1 cellular context compared by ENCODE assay signal in the genomic region with DNA sequence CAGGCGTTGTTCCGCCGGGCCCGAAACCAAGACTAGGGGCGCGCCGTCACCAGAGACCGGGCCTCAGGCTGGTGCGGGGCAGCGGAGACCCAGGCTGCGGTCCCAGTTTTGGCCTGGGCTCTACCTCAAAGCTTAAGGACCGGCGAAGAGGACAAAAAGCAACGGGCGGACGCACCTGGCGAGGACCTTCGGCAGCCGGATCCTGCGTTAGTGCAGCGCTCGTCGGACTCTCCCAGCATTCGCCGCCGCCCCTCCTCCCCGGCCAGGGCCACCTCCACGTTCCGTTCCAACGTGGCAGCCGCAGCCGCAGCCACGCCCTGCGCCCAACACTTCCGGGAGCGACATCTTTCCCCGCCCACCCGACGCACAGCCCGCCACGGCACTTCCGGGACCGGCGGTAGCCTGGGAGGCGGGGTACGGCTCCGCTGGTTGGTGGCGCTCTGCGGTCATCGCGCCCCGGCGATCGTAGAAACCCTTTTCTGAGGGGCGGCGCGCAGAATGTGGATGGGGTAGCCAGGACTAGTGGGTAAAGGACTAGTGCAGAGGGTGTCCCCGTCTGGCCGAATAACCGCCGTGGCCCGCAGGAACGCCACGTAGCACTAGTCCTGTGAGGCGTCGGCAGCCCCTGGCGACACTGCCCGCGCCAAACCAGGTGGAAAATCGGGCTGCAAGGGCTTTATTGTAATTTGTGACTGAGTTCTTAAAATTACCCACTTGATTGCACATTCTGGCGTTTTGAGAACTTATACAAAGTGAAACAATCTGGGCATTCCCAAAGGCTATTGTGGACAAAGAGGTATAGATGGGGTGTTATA.
TF ChIP-seq lines count a peak whose summit lies in the region.

TSS of gene SEC31A (minus strand) at position 241 of the 815 bp plus-strand sequence. CDS start 9,217 bp downstream, outside the sequence.

TF ChIP-seq in K562, 482 proteins besides CTCF, POLR2A, EP300 and RAD21 (continued from another document and continues in another):
- TF ChIP-seq, protein P1, sequence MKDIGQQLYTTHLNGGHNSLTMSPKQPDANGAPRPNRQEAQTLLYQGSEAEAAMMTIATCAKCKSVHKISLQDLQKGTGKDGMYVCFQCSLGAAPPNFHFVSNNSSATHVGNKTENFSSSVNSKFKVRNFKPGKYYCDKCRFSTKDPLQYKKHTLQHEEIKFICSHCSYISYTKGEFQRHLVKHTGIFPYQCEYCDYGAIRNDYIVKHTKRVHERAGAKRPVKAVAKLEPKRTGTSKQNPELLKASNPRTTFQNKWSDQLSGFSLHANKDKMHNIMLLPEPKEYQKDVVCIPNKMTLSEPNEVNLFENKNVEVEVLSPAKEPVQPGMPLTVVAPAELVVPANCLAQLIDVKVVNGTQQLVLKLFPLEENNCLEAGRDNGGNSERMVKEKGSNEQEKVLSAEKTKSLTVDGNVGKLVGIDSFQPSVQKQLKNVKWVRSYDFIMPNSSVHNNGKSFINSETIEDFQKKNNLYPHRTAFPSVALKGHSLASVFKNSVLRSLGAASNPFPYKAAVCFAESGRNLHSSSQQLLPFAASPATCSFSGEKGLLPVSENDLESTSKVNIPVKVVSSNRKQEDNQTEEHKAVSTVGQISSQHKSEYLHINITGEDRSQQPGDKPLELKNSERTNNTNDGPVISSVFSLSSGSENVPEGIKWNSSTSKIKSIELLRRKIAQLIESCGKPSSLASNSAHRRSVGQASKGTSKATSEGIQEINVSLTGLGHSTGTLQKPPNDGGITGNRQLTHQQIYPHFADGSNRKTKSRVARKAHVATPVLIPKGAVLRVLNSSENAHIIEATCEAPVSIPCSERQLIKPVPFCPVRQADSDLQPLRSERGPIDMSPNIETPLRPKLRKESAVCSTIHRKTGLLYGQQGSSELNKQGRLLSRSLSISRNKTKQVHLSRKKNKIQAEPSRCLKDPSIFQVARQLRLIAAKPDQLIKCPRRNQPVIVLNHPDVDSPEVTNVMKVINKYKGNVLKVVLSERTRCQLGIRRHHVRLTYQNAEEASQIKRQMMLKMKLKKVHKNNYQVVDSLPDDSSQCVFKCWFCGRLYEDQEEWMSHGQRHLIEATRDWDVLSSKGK (CRISPR knock-in tag; IDR thresholded peaks at IDR 0.05), result no peak
- TF ChIP-seq ILF3 (IDR thresholded peaks at IDR 0.05; ENCODE audit: borderline replicate concordance) (peak; percentile 79; the same call in 1 of the 2 replicates), ZNF282 (CRISPR knock-in tag; IDR thresholded peaks at IDR 0.05) (no peak), CEBPB (tag; IDR thresholded peaks at IDR 0.05) (no peak), CHD2 (IDR thresholded peaks at IDR 0.05; ENCODE audit: low read depth, low read length) (peak; percentile 41), POLR2AphosphoS5 (IDR thresholded peaks at IDR 0.05; ENCODE audit: control insufficient read depth, insufficient read depth, low read depth, low read length) (peak; percentile 80), ZNF280B (CRISPR knock-in tag; IDR thresholded peaks at IDR 0.05) (no peak), BRF2 (IDR thresholded peaks at IDR 0.05; ENCODE audit: borderline replicate concordance, insufficient read depth, insufficient read length) (no peak), CREB3 (tag; conservative IDR thresholded peaks at IDR 0.05; ENCODE audit: low read depth) (no peak), ZKSCAN8 (CRISPR knock-in tag; IDR thresholded peaks at IDR 0.05) (no peak), KLF6 (CRISPR knock-in tag; IDR thresholded peaks at IDR 0.05; ENCODE audit: borderline replicate concordance) (peak; percentile 98), ZNF197 (CRISPR knock-in tag; IDR thresholded peaks at IDR 0.05; ENCODE audit: low read depth) (no peak), ZNF740 (CRISPR knock-in tag; IDR thresholded peaks at IDR 0.05) (no peak), ZNF740 (tag; IDR thresholded peaks at IDR 0.05) (no peak), HDGF (IDR thresholded peaks at IDR 0.05) (no peak), ZNF23 (CRISPR knock-in tag; IDR thresholded peaks at IDR 0.05) (no peak), ZNF507 (tag; conservative IDR thresholded peaks at IDR 0.05) (no peak), ZNF561 (CRISPR knock-in tag; conservative IDR thresholded peaks at IDR 0.05) (no peak), DPF2 (IDR thresholded peaks at IDR 0.05) (0 out of 2 replicates have a peak, but pooled peaks have one; percentile 18), FOS (IDR thresholded peaks at IDR 0.05; ENCODE audit: extremely low read depth, insufficient read length) (no peak), GTF2E2 (tag; IDR thresholded peaks at IDR 0.05) (no peak), THAP7 (CRISPR knock-in tag; IDR thresholded peaks at IDR 0.05) (peak; percentile 22; the same call in 1 of the 2 replicates), HDAC1 (IDR thresholded peaks at IDR 0.05) (peak in 1 of 2 experiments; percentile 11; a peak in 1 of 4 replicates), RAD51 (IDR thresholded peaks at IDR 0.05; ENCODE audit: borderline replicate concordance, low read depth) (no peak), RB1 (IDR thresholded peaks at IDR 0.05; ENCODE audit: low read depth) (peak; percentile 82), C11orf30 (IDR thresholded peaks at IDR 0.05; ENCODE audit: low read depth) (peak; percentile 72), ZNF224 (CRISPR knock-in tag; IDR thresholded peaks at IDR 0.05) (no peak), SUPT5H (IDR thresholded peaks at IDR 0.05) (peak; percentile 91), BDP1 (IDR thresholded peaks at IDR 0.05; ENCODE audit: insufficient read depth, insufficient read length) (no peak), REST (CRISPR knock-in tag; IDR thresholded peaks at IDR 0.05; ENCODE audit: low read depth) (no peak), SIN3A (IDR thresholded peaks at IDR 0.05; ENCODE audit: borderline replicate concordance in 2 of 2, control insufficient read depth in 1 of 2, low read depth in 2 of 2, low read length in 2 of 2) (peak; percentile 74 to 83; a peak in 2 of 4 replicates), ZNF668 (CRISPR knock-in tag; IDR thresholded peaks at IDR 0.05) (no peak), LCOR (CRISPR knock-in tag; IDR thresholded peaks at IDR 0.05) (peak; percentile 82; the same call in 1 of the 2 replicates), HMGXB4 (CRISPR knock-in tag; IDR thresholded peaks at IDR 0.05) (peak; percentile 84), GATAD2A (IDR thresholded peaks at IDR 0.05) (no peak), ZNF583 (CRISPR knock-in tag; IDR thresholded peaks at IDR 0.05) (no peak)
- TF ChIP-seq, protein P2, sequence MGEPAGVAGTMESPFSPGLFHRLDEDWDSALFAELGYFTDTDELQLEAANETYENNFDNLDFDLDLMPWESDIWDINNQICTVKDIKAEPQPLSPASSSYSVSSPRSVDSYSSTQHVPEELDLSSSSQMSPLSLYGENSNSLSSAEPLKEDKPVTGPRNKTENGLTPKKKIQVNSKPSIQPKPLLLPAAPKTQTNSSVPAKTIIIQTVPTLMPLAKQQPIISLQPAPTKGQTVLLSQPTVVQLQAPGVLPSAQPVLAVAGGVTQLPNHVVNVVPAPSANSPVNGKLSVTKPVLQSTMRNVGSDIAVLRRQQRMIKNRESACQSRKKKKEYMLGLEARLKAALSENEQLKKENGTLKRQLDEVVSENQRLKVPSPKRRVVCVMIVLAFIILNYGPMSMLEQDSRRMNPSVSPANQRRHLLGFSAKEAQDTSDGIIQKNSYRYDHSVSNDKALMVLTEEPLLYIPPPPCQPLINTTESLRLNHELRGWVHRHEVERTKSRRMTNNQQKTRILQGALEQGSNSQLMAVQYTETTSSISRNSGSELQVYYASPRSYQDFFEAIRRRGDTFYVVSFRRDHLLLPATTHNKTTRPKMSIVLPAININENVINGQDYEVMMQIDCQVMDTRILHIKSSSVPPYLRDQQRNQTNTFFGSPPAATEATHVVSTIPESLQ (CRISPR knock-in tag; IDR thresholded peaks at IDR 0.05), result 0 out of 2 replicates have a peak, but pooled peaks have one; percentile 71
- TF ChIP-seq, protein P3, sequence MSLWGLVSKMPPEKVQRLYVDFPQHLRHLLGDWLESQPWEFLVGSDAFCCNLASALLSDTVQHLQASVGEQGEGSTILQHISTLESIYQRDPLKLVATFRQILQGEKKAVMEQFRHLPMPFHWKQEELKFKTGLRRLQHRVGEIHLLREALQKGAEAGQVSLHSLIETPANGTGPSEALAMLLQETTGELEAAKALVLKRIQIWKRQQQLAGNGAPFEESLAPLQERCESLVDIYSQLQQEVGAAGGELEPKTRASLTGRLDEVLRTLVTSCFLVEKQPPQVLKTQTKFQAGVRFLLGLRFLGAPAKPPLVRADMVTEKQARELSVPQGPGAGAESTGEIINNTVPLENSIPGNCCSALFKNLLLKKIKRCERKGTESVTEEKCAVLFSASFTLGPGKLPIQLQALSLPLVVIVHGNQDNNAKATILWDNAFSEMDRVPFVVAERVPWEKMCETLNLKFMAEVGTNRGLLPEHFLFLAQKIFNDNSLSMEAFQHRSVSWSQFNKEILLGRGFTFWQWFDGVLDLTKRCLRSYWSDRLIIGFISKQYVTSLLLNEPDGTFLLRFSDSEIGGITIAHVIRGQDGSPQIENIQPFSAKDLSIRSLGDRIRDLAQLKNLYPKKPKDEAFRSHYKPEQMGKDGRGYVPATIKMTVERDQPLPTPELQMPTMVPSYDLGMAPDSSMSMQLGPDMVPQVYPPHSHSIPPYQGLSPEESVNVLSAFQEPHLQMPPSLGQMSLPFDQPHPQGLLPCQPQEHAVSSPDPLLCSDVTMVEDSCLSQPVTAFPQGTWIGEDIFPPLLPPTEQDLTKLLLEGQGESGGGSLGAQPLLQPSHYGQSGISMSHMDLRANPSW (CRISPR knock-in tag; IDR thresholded peaks at IDR 0.05), result no peak; the same call in 1 of the 2 replicates
